In the genomic region with DNA sequence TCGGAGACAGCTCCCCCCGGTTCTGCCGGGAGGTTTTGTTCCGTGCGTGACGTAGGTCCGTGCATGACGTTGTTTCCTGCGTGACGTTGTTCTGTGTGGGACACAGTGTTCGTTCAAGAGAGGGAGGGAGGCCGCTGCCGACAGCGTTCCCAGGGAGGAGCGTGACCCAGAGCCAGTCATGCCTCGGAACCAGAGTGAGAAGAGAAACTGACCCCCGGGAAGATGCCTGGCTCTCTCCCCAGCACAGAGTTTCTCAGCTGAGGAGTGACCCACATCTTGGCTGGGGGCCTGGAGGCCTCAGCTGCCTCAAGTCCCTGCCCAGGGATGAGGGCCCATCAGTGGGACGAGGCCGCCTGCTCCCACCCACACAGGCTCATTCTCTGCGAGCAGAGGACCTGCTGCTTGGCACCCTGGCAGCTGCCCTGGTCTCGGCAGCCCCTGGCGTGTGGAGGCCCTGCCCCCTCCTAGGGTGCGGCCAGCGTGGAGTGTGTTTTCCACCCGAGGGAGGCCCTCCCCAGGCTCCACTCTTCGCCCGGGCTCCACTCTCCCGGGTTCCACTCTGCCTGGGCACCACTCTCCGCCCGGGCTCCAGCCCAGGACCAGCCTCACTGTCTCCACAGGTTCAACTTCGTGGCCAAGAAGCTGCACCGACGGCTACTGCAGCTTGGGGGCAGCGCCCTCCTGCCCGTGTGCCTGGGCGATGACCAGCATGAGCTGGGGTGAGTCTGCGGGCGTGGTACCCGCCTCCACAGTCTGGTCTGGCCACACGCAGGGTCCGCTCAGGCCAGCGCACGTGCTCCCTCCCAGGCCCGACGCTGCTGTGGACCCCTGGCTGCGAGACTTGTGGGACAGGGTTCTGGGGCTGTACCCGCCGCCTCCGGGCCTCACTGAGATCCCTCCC, we compare ENCODE assay signal across 13 cellular contexts. TPM values are rescaled to one million over a fixed set of nuclear protein-coding genes. Genes with fewer than 3 reads are reported as not detected.
DNase-seq lines count a peak whose midpoint lies in the region; ATAC-seq, FAIRE-seq and TF ChIP-seq lines count a peak whose summit lies in the region.
"Had no signal": no experiment of that assay in that cellular context is flagged by ENCODE, and none has a peak within 500 bp of the region (broad histone marks: within the 10 kb centered on the region; RNA-seq: fewer than 3 reads in every experiment).

No MANE protein-coding gene starts in this region.

- H3K27me3 Mint-ChIP-seq in naive thymus-derived CD4-positive, alpha-beta T cell, result no peaks in the 10 kb centered on the region
- no peaks in the 10 kb centered on the region for H3K27me3 Mint-ChIP-seq in naive thymus-derived CD8-positive, alpha-beta T cell
- H3K27me3 Mint-ChIP-seq: activated T-helper 17 cell treated with anti-CD3 and anti-CD28 coated beads, Interleukin-2, amount 50 U/mL, for 72 hours; naive B cell had no signal

- H4K20me1 ChIP-seq in SK-N-SH (ENCODE audit: insufficient read depth) (no peaks in the 10 kb centered on the region), keratinocyte (ENCODE audit: control insufficient read depth, extremely low read depth, insufficient read depth, low read length) (no peaks in the 10 kb centered on the region)

- no peak overlapping the region for H2AFZ ChIP-seq in SK-N-SH (ENCODE audit: low read depth)
- no peak overlapping the region for H2AFZ ChIP-seq in keratinocyte (ENCODE audit: control insufficient read depth, low read length)

- no peaks in the 10 kb centered on the region for H3K4me1 ChIP-seq in SK-N-SH (ENCODE audit: control insufficient read depth in 1 of 2, insufficient read depth in 2 of 2, low read depth in 1 of 2, low read length in 1 of 2)
- peaks cover 15% of the 10 kb centered on the region for H3K4me1 ChIP-seq in keratinocyte (ENCODE audit: control insufficient read depth, extremely low read depth, insufficient read depth, low read length)
- no peaks in the 10 kb centered on the region for H3K4me1 ChIP-seq in naive thymus-derived CD4-positive, alpha-beta T cell (ENCODE audit: control insufficient read depth in 2 of 2, insufficient read depth in 2 of 2, low read length in 2 of 2)

- no peaks in the 10 kb centered on the region for H3K9me1 ChIP-seq in keratinocyte (ENCODE audit: control insufficient read depth, extremely low read depth, insufficient read depth, low read length)

- TF ChIP-seq CTCF in GM12872 (IDR thresholded peaks at IDR 0.05; ENCODE audit: insufficient read depth, low read depth, low read length) (0 out of 3 replicates have a peak, but pooled peaks have one; percentile 15), SK-N-SH (IDR thresholded peaks at IDR 0.05) (peak; percentile 24; the same call in 1 of the 2 replicates), keratinocyte (optimal IDR thresholded peaks at IDR 0.05 in 1 of 3, IDR thresholded peaks at IDR 0.05 in 1 of 3, conservative IDR thresholded peaks at IDR 0.05 in 1 of 3; ENCODE audit: extremely low read depth in 1 of 3, insufficient read depth in 2 of 3, low read length in 3 of 3) (peak in 2 of 3 experiments; percentile 14 to 38)

- peaks cover 1% of the 10 kb centered on the region; the same call in 1 of the 2 replicates for H3K79me2 ChIP-seq in SK-N-SH (ENCODE audit: insufficient read depth)
- H3K79me2 ChIP-seq in keratinocyte (ENCODE audit: control insufficient read depth, insufficient read depth, low read length), result no peaks in the 10 kb centered on the region

- no peaks in the 10 kb centered on the region for H3K9me3 ChIP-seq in SK-N-SH
- H3K9me3 ChIP-seq in keratinocyte (ENCODE audit: control insufficient read depth, low read depth, low read length), result no peaks in the 10 kb centered on the region
- no peaks in the 10 kb centered on the region for H3K9me3 ChIP-seq in naive thymus-derived CD4-positive, alpha-beta T cell (ENCODE audit: control insufficient read depth in 2 of 3, low read length in 3 of 3)

- no peaks in the 10 kb centered on the region for H3K9me3 Mint-ChIP-seq in naive thymus-derived CD4-positive, alpha-beta T cell
- no peaks in the 10 kb centered on the region for H3K9me3 Mint-ChIP-seq in naive thymus-derived CD8-positive, alpha-beta T cell
- H3K9me3 Mint-ChIP-seq: activated T-helper 17 cell treated with anti-CD3 and anti-CD28 coated beads, Interleukin-2, amount 50 U/mL, for 72 hours; naive B cell had no signal

- peaks cover 0 to 7% (median under 1%) of the 10 kb centered on the region in 7 donors for H3K4me1 Mint-ChIP-seq in naive thymus-derived CD4-positive, alpha-beta T cell
- H3K4me1 Mint-ChIP-seq in naive thymus-derived CD8-positive, alpha-beta T cell, result peaks cover 0 to 6% (median 3%) of the 10 kb centered on the region in 4 donors
- H3K4me1 Mint-ChIP-seq: activated T-helper 17 cell treated with anti-CD3 and anti-CD28 coated beads, Interleukin-2, amount 50 U/mL, for 72 hours had no signal

- H3K4me3 Mint-ChIP-seq in naive thymus-derived CD4-positive, alpha-beta T cell, result no peak overlapping the region
- no peak overlapping the region for H3K4me3 Mint-ChIP-seq in naive thymus-derived CD8-positive, alpha-beta T cell
- H3K4me3 Mint-ChIP-seq: activated T-helper 17 cell treated with anti-CD3 and anti-CD28 coated beads, Interleukin-2, amount 50 U/mL, for 72 hours had no signal

- TF ChIP-seq RAD21 in SK-N-SH (IDR thresholded peaks at IDR 0.05; ENCODE audit: low read length), result no peak

- no peaks in the 10 kb centered on the region for H3F3A ChIP-seq in SK-N-SH (replicated peaks; ENCODE audit: insufficient read depth)

- peaks cover 0 to 4% (median 0%) of the 10 kb centered on the region in 5 donors for H3K36me3 Mint-ChIP-seq in naive thymus-derived CD4-positive, alpha-beta T cell
- peaks cover 0 to 3% (median 0%) of the 10 kb centered on the region in 3 donors for H3K36me3 Mint-ChIP-seq in naive thymus-derived CD8-positive, alpha-beta T cell
- H3K36me3 Mint-ChIP-seq: naive B cell had no signal

- POLR2A ChIA-PET in SK-N-SH (lab: Yijun Ruan, JAX), result interaction anchor here (1.3 to 1.9 kb wide), 2 partner anchors 13 to 27 kb away, joined by 3 to 6 read pairs; a partner anchor contains a TSS
- POLR2A ChIA-PET in naive thymus-derived CD4-positive, alpha-beta T cell (lab: Charles Lee), result interaction anchor here (1.3 to 1.4 kb wide), 2 partner anchors 23 to 24 kb away, joined by 3 read pairs; a partner anchor contains a TSS
- POLR2A ChIA-PET in naive thymus-derived CD8-positive, alpha-beta T cell (lab: Charles Lee), result interaction anchor here (0.5 to 1.6 kb wide), 3 partner anchors 10 to 84 kb away, joined by 3 to 7 read pairs (median 4); a partner anchor contains a TSS

- no peak for FAIRE-seq in keratinocyte (lab: Jason Lieb, UNC)
- FAIRE-seq: small intestine had no signal

- 94% methylated on average over 25 of the region's 49 CpGs for WGBS in SK-N-SH (ENCODE audit: low lambda C conversion rate)

- H3K4me2 ChIP-seq in SK-N-SH, result no peak overlapping the region
- no peak overlapping the region for H3K4me2 ChIP-seq in keratinocyte (ENCODE audit: control insufficient read depth, extremely low read depth, insufficient read depth, low read depth, low read length)

- TF ChIP-seq EP300 in SK-N-SH (IDR thresholded peaks at IDR 0.05; ENCODE audit: borderline replicate concordance in 1 of 2, low read depth in 1 of 2, low read length in 1 of 2), result no peak

- dilution Hi-C loops in keratinocyte (cut with MboI; ENCODE audit: extremely low pct_ligation_motif_present, low sequenced_read_pairs), result no loop called here

- intact Hi-C loops in naive thymus-derived CD4-positive, alpha-beta T cell (cut with micrococcal nuclease), result no loop called here

- no peak for ATAC-seq in naive thymus-derived CD4-positive, alpha-beta T cell
- no peak for ATAC-seq in naive thymus-derived CD8-positive, alpha-beta T cell
- ATAC-seq: activated T-helper 17 cell treated with anti-CD3 and anti-CD28 coated beads, Interleukin-2, amount 50 U/mL, for 72 hours had no signal

- peaks cover 0 to 14% of the 10 kb centered on the region in 2 experiments for H3K36me3 ChIP-seq in SK-N-SH (replicated peaks in 1 of 2; ENCODE audit: control insufficient read depth in 1 of 2, insufficient read depth in 2 of 2, low read length in 1 of 2)
- H3K36me3 ChIP-seq in keratinocyte (ENCODE audit: control insufficient read depth in 2 of 2, extremely low read depth in 1 of 2, insufficient read depth in 2 of 2, low read length in 2 of 2), result peaks cover 8 to 27% of the 10 kb centered on the region in 2 experiments
- H3K36me3 ChIP-seq in naive thymus-derived CD4-positive, alpha-beta T cell (ENCODE audit: control insufficient read depth in 2 of 3, insufficient read depth in 3 of 3, low read length in 3 of 3), result peaks cover 0 to 39% (median 0%) of the 10 kb centered on the region in 3 experiments

- CTCF ChIA-PET in SK-N-SH (lab: Yijun Ruan, JAX), result interaction anchor here (0.9 to 1.9 kb wide), 5 partner anchors 14 to 305 kb away, joined by 3 to 6 read pairs (median 4); a partner anchor contains a TSS
- CTCF ChIA-PET in naive thymus-derived CD4-positive, alpha-beta T cell (lab: Charles Lee), result no interaction called here

- no peaks in the 10 kb centered on the region for H3K9me2 ChIP-seq in SK-N-SH

- H3K27me3 ChIP-seq in SK-N-SH (ENCODE audit: insufficient read depth), result no peaks in the 10 kb centered on the region
- no peaks in the 10 kb centered on the region for H3K27me3 ChIP-seq in keratinocyte (ENCODE audit: control insufficient read depth, extremely low read depth, insufficient read depth, low read length)
- H3K27me3 ChIP-seq in naive thymus-derived CD4-positive, alpha-beta T cell (ENCODE audit: control insufficient read depth in 2 of 2, insufficient read depth in 2 of 2, low read length in 2 of 2), result no peaks in the 10 kb centered on the region

- peak; percentile 58 for DNase-seq in SK-N-SH
- DNase-seq in keratinocyte (ENCODE audit: low read depth, low spot score), result no peak
- DNase-seq in H4 (ENCODE audit: low spot score), result no peak
- DNase-seq in naive thymus-derived CD4-positive, alpha-beta T cell, result no peak
- DNase-seq in naive thymus-derived CD8-positive, alpha-beta T cell, result no peak
- DNase-seq: activated CD4-positive, alpha-beta T cell treated with anti-CD3 and anti-CD28 coated beads for 4 hours; naive B cell; NCI-H510A treated with DMSO at 0.1 percent for 48 hours; small intestine had no signal

- H3K27ac Mint-ChIP-seq in naive thymus-derived CD4-positive, alpha-beta T cell, result peak overlapping the region in 1 of 9 donors; percentile 38
- H3K27ac Mint-ChIP-seq in naive thymus-derived CD8-positive, alpha-beta T cell, result peak overlapping the region in 1 of 10 donors; percentile 40
- H3K27ac Mint-ChIP-seq: activated T-helper 17 cell treated with anti-CD3 and anti-CD28 coated beads, Interleukin-2, amount 50 U/mL, for 72 hours had no signal

- no peak overlapping the region for H3K27ac ChIP-seq in SK-N-SH (ENCODE audit: low read depth in 2 of 2, low read length in 1 of 2)
- no peak overlapping the region for H3K27ac ChIP-seq in keratinocyte (ENCODE audit: control insufficient read depth, insufficient read depth, low read length)
- no peak overlapping the region for H3K27ac ChIP-seq in naive thymus-derived CD4-positive, alpha-beta T cell (ENCODE audit: low read depth, low read length)

- H3K9ac ChIP-seq in SK-N-SH (no peak overlapping the region), keratinocyte (ENCODE audit: control insufficient read depth, extremely low read depth, insufficient read depth, low read length) (no peak overlapping the region)

- H3K4me3 ChIP-seq in SK-N-SH (ENCODE audit: low read depth in 2 of 2, low read length in 1 of 2) (no peak overlapping the region), keratinocyte (ENCODE audit: control insufficient read depth in 2 of 3, extremely low read depth in 1 of 3, insufficient read depth in 2 of 3, low read depth in 1 of 3, low read length in 3 of 3) (no peak overlapping the region)
- no peak overlapping the region for H3K4me3 ChIP-seq in naive thymus-derived CD4-positive, alpha-beta T cell (ENCODE audit: low read length)

RNA-seq across cellular contexts. Expression of a gene that starts 7.9 kb away (rescaled TPM):
- polyA plus RNA-seq in SK-N-SH (2012; rRNA removed) (7.9 and 8.6 TPM in 2 replicates), keratinocyte (3.9 to 6.0 TPM (median 5.5 TPM) in 3 replicates)
- polyA plus RNA-seq in SK-N-SH (2012; cell fraction: cytosol; rRNA removed), result 1.9 and 3.1 TPM in 2 replicates
- polyA plus RNA-seq in SK-N-SH (2012; cell fraction: nucleus; rRNA removed), result 53.4 and 68.6 TPM in 2 replicates
- polyA plus RNA-seq in keratinocyte (2011; ENCODE audit: low read depth), result 1.3 TPM
- polyA plus RNA-seq in keratinocyte (2011; cell fraction: cytosol; rRNA removed), result 1.6 and 3.5 TPM in 2 replicates
- 17.6 and 26.6 TPM in 2 replicates for polyA plus RNA-seq in keratinocyte (2011; cell fraction: nucleus; rRNA removed)
- 5.0 and 7.5 TPM in 2 replicates for polyA plus RNA-seq in keratinocyte (2012; ENCODE audit: low replicate concordance)
- polyA minus RNA-seq in keratinocyte, result 3.0 to 6.4 TPM (median 4.6 TPM) in 3 replicates
- 6.7 TPM for polyA minus RNA-seq in keratinocyte (2011; cell fraction: cytosol; rRNA and poly(A)+ RNA removed)
- polyA minus RNA-seq in keratinocyte (2011; cell fraction: nucleus; rRNA and poly(A)+ RNA removed), result 6.2 and 8.7 TPM in 2 replicates
- 4.0 and 4.9 TPM in 2 replicates for total RNA-seq in H4 (2014; rRNA removed; shearing (Covaris generic))
- total RNA-seq in naive thymus-derived CD4-positive, alpha-beta T cell, result 10 to 100 TPM; 32.2 to 42.0 (median 34.0) TPM
- polyA plus RNA-seq in naive thymus-derived CD4-positive, alpha-beta T cell, result 10 to 100 TPM in 1 of 2 donors, 1 to 10 TPM in 1; 4.5 to 10.3 TPM
- total RNA-seq in naive thymus-derived CD8-positive, alpha-beta T cell, result 10 to 100 TPM; 35.0 to 39.8 TPM
- polyA plus RNA-seq in naive thymus-derived CD8-positive, alpha-beta T cell, result 1 to 10 TPM; 2.4 to 9.5 (median 5.7) TPM

RNA-seq across cellular contexts. Expression of a gene that starts 8.0 kb away (rescaled TPM):
- polyA plus RNA-seq in SK-N-SH (2012; rRNA removed) (55.6 and 57.0 TPM in 2 replicates), keratinocyte (22.3 to 36.7 TPM (median 29.2 TPM) in 3 replicates)
- 52.2 and 56.4 TPM in 2 replicates for polyA plus RNA-seq in SK-N-SH (2012; cell fraction: cytosol; rRNA removed)
- 23.8 and 26.0 TPM in 2 replicates for polyA plus RNA-seq in SK-N-SH (2012; cell fraction: nucleus; rRNA removed)
- polyA plus RNA-seq in keratinocyte (2011; ENCODE audit: low read depth), result 5.1 TPM
- 37.1 and 44.4 TPM in 2 replicates for polyA plus RNA-seq in keratinocyte (2011; cell fraction: cytosol; rRNA removed)
- 27.7 and 32.4 TPM in 2 replicates for polyA plus RNA-seq in keratinocyte (2011; cell fraction: nucleus; rRNA removed)
- polyA plus RNA-seq in keratinocyte (2012; ENCODE audit: low replicate concordance), result 24.3 and 29.6 TPM in 2 replicates
- 13.2 to 26.1 TPM (median 17.9 TPM) in 3 replicates for polyA minus RNA-seq in keratinocyte
- 32.4 TPM for polyA minus RNA-seq in keratinocyte (2011; cell fraction: cytosol; rRNA and poly(A)+ RNA removed)
- polyA minus RNA-seq in keratinocyte (2011; cell fraction: nucleus; rRNA and poly(A)+ RNA removed), result 9.3 and 13.6 TPM in 2 replicates
- total RNA-seq in H4 (2014; rRNA removed; shearing (Covaris generic)), result 63.4 and 69.8 TPM in 2 replicates
- 10 to 100 TPM; 22.6 to 43.2 (median 34.7) TPM for total RNA-seq in naive thymus-derived CD4-positive, alpha-beta T cell
- 100 to 1,000 TPM; 156 to 172 TPM for polyA plus RNA-seq in naive thymus-derived CD4-positive, alpha-beta T cell
- total RNA-seq in naive thymus-derived CD8-positive, alpha-beta T cell, result 10 to 100 TPM; 42.7 to 43.0 TPM
- 100 to 1,000 TPM; 128 to 163 (median 155) TPM for polyA plus RNA-seq in naive thymus-derived CD8-positive, alpha-beta T cell

RNA-seq across cellular contexts. Expression of a gene that starts 8.6 kb away (rescaled TPM):
- polyA plus RNA-seq in SK-N-SH (2012; rRNA removed) (2.0 and 2.7 TPM in 2 replicates), keratinocyte (0.15 to 0.19 TPM in 2 of 3 replicates, not detected in the other)
- 1.8 and 2.9 TPM in 2 replicates for polyA plus RNA-seq in SK-N-SH (2012; cell fraction: cytosol; rRNA removed)
- polyA plus RNA-seq in SK-N-SH (2012; cell fraction: nucleus; rRNA removed), result 6.1 and 13.6 TPM in 2 replicates
- polyA plus RNA-seq in keratinocyte (2011; ENCODE audit: low read depth), result 1.0 TPM
- 0.31 TPM in 1 of 2 replicates, not detected in the other for polyA plus RNA-seq in keratinocyte (2011; cell fraction: cytosol; rRNA removed)
- 0.47 and 0.95 TPM in 2 replicates for polyA plus RNA-seq in keratinocyte (2011; cell fraction: nucleus; rRNA removed)
- 0.93 and 6.5 TPM in 2 replicates for polyA plus RNA-seq in keratinocyte (2012; ENCODE audit: low replicate concordance)
- not detected in 3 replicates for polyA minus RNA-seq in keratinocyte
- polyA minus RNA-seq in keratinocyte (2011; cell fraction: cytosol; rRNA and poly(A)+ RNA removed), result not detected
- polyA minus RNA-seq in keratinocyte (2011; cell fraction: nucleus; rRNA and poly(A)+ RNA removed), result not detected in 2 replicates
- 0.31 TPM in 1 of 2 replicates, not detected in the other for total RNA-seq in H4 (2014; rRNA removed; shearing (Covaris generic))
- total RNA-seq in naive thymus-derived CD4-positive, alpha-beta T cell, result 1 to 10 TPM in 4 of 5 experiments, under 1 TPM in 1; 0.85 to 4.3 (median 1.2) TPM
- polyA plus RNA-seq in naive thymus-derived CD4-positive, alpha-beta T cell, result not detected
- 1 to 10 TPM in 1 of 2 experiments, under 1 TPM in 1; 0.91 to 1.7 TPM for total RNA-seq in naive thymus-derived CD8-positive, alpha-beta T cell
- polyA plus RNA-seq in naive thymus-derived CD8-positive, alpha-beta T cell, result not detected
- total RNA-seq: urinary bladder had no signal

RNA-seq across cellular contexts. Expression of a gene that starts 11.6 kb away (rescaled TPM):
- polyA plus RNA-seq in SK-N-SH (2012; rRNA removed), result 2.1 and 2.2 TPM in 2 replicates
- 1.1 and 1.4 TPM in 2 replicates for polyA plus RNA-seq in SK-N-SH (2012; cell fraction: cytosol; rRNA removed)
- 2.7 TPM in 2 replicates for polyA plus RNA-seq in SK-N-SH (2012; cell fraction: nucleus; rRNA removed)
- polyA plus RNA-seq in keratinocyte, result 0.80 to 1.8 TPM (median 1.2 TPM) in 3 replicates
- polyA plus RNA-seq in keratinocyte (2011; ENCODE audit: low read depth), result 8.0 TPM
- polyA plus RNA-seq in keratinocyte (2011; cell fraction: cytosol; rRNA removed), result 1.5 and 2.4 TPM in 2 replicates
- polyA plus RNA-seq in keratinocyte (2011; cell fraction: nucleus; rRNA removed), result 1.3 and 2.1 TPM in 2 replicates
- polyA plus RNA-seq in keratinocyte (2012; ENCODE audit: low replicate concordance), result 1.9 and 27.3 TPM in 2 replicates
- 0.42 to 1.3 TPM (median 0.86 TPM) in 3 replicates for polyA minus RNA-seq in keratinocyte
- 3.1 TPM for polyA minus RNA-seq in keratinocyte (2011; cell fraction: cytosol; rRNA and poly(A)+ RNA removed)
- 1.1 TPM in 2 replicates for polyA minus RNA-seq in keratinocyte (2011; cell fraction: nucleus; rRNA and poly(A)+ RNA removed)
- 0.14 and 0.37 TPM in 2 replicates for total RNA-seq in H4 (2014; rRNA removed; shearing (Covaris generic))
- total RNA-seq in naive thymus-derived CD4-positive, alpha-beta T cell, result under 1 TPM in 3 of 5 experiments, not detected in 2; 0.45 to 0.63 (median 0.46) TPM
- polyA plus RNA-seq in naive thymus-derived CD4-positive, alpha-beta T cell, result under 1 TPM in 1 of 2 donors, not detected in 1; 0.52 TPM
- under 1 TPM; 0.30 to 0.47 TPM for total RNA-seq in naive thymus-derived CD8-positive, alpha-beta T cell
- not detected for polyA plus RNA-seq in naive thymus-derived CD8-positive, alpha-beta T cell
- total RNA-seq: cardiac septum had no signal

RNA-seq across cellular contexts. Expression of a gene that starts 12.9 kb away (rescaled TPM):
- polyA plus RNA-seq in SK-N-SH (2012; rRNA removed) (4.4 and 5.2 TPM in 2 replicates), keratinocyte (1.1 to 2.2 TPM (median 1.6 TPM) in 3 replicates)
- 2.8 and 3.7 TPM in 2 replicates for polyA plus RNA-seq in SK-N-SH (2012; cell fraction: cytosol; rRNA removed)
- polyA plus RNA-seq in SK-N-SH (2012; cell fraction: nucleus; rRNA removed), result 9.6 and 15.0 TPM in 2 replicates
- polyA plus RNA-seq in keratinocyte (2011; ENCODE audit: low read depth), result 0.76 TPM
- polyA plus RNA-seq in keratinocyte (2011; cell fraction: cytosol; rRNA removed), result 0.91 and 2.2 TPM in 2 replicates
- 1.7 and 2.6 TPM in 2 replicates for polyA plus RNA-seq in keratinocyte (2011; cell fraction: nucleus; rRNA removed)
- 3.6 and 6.3 TPM in 2 replicates for polyA plus RNA-seq in keratinocyte (2012; ENCODE audit: low replicate concordance)
- polyA minus RNA-seq in keratinocyte, result 1.0 to 2.9 TPM (median 1.4 TPM) in 3 replicates
- polyA minus RNA-seq in keratinocyte (2011; cell fraction: cytosol; rRNA and poly(A)+ RNA removed), result 4.2 TPM
- polyA minus RNA-seq in keratinocyte (2011; cell fraction: nucleus; rRNA and poly(A)+ RNA removed), result 2.1 and 2.2 TPM in 2 replicates
- total RNA-seq in H4 (2014; rRNA removed; shearing (Covaris generic)), result 1.2 and 3.4 TPM in 2 replicates
- total RNA-seq in naive thymus-derived CD4-positive, alpha-beta T cell, result 10 to 100 TPM in 1 of 5 experiments, 1 to 10 TPM in 4; 7.1 to 13.5 (median 8.5) TPM
- polyA plus RNA-seq in naive thymus-derived CD4-positive, alpha-beta T cell, result under 1 TPM; 0.35 to 0.54 TPM
- total RNA-seq in naive thymus-derived CD8-positive, alpha-beta T cell, result 10 to 100 TPM; 10.1 TPM
- under 1 TPM; 0.15 to 0.42 (median 0.39) TPM for polyA plus RNA-seq in naive thymus-derived CD8-positive, alpha-beta T cell
